In genomic region chr6:161254126-161254753, GRCh38 we compare ENCODE assay signal across 1 cellular context.
TF ChIP-seq lines count a peak whose summit lies in the region.

No MANE protein-coding gene starts in this region.

TF ChIP-seq in K562, 482 proteins besides CTCF, POLR2A, EP300 and RAD21 (continued from another document and continues in another):
- TF ChIP-seq ARID4B (CRISPR knock-in tag; IDR thresholded peaks at IDR 0.05): no peak
- no peak for TF ChIP-seq BHLHE40 (IDR thresholded peaks at IDR 0.05; ENCODE audit: low read length)
- no peak for TF ChIP-seq RHOXF2B (CRISPR knock-in tag; conservative IDR thresholded peaks at IDR 0.05)
- no peak; the same call in 1 of the 2 replicates for TF ChIP-seq DNMT1 (IDR thresholded peaks at IDR 0.05)
- TF ChIP-seq SUPT5H (IDR thresholded peaks at IDR 0.05): no peak
- no peak for TF ChIP-seq MXD1 (CRISPR knock-in tag; IDR thresholded peaks at IDR 0.05; ENCODE audit: borderline replicate concordance, poor library complexity, severe bottlenecking)
- TF ChIP-seq CHD2 (IDR thresholded peaks at IDR 0.05; ENCODE audit: low read depth, low read length): no peak
- no peak for TF ChIP-seq AFF4 (CRISPR knock-in tag; IDR thresholded peaks at IDR 0.05)
- TF ChIP-seq BRF1 (IDR thresholded peaks at IDR 0.05; ENCODE audit: borderline replicate concordance, extremely low read depth, insufficient read length): no peak
- no peak for TF ChIP-seq SFPQ (IDR thresholded peaks at IDR 0.05; ENCODE audit: low read depth, low read length)
- TF ChIP-seq SP2 (IDR thresholded peaks at IDR 0.05; ENCODE audit: extremely low read depth, low read depth, low read length, poor library complexity, severe bottlenecking): no peak
- TF ChIP-seq EZH2 (IDR thresholded peaks at IDR 0.05; ENCODE audit: borderline replicate concordance, low read depth, low read length): no peak
- TF ChIP-seq GABPB1 (CRISPR knock-in tag; IDR thresholded peaks at IDR 0.05): no peak
- TF ChIP-seq NKRF (IDR thresholded peaks at IDR 0.05; ENCODE audit: borderline replicate concordance): no peak
- TF ChIP-seq TRIM28 (IDR thresholded peaks at IDR 0.05): no peak
- no peak for TF ChIP-seq ELF1 (tag; IDR thresholded peaks at IDR 0.05)
- no peak for TF ChIP-seq ESRRA (IDR thresholded peaks at IDR 0.05; ENCODE audit: borderline replicate concordance, low read depth)
- no peak for TF ChIP-seq HNRNPK (IDR thresholded peaks at IDR 0.05; ENCODE audit: low read depth, low read length, poor library complexity, severe bottlenecking)
- no peak for TF ChIP-seq TFAP4 (CRISPR knock-in tag; IDR thresholded peaks at IDR 0.05; ENCODE audit: borderline replicate concordance)
- TF ChIP-seq SAFB (IDR thresholded peaks at IDR 0.05; ENCODE audit: borderline replicate concordance, low read depth, low read length): no peak
- no peak for TF ChIP-seq LARP7 (IDR thresholded peaks at IDR 0.05)
- TF ChIP-seq PTRF (tag; IDR thresholded peaks at IDR 0.05): no peak
- TF ChIP-seq KDM2B (CRISPR knock-in tag; IDR thresholded peaks at IDR 0.05): no peak
- TF ChIP-seq MAZ (CRISPR knock-in tag; conservative IDR thresholded peaks at IDR 0.05 in 1 of 2, IDR thresholded peaks at IDR 0.05 in 1 of 2): 0 out of 4 replicates have a peak, but pooled peaks have one; percentile 4 to 29
- no peak for TF ChIP-seq C11orf30 (IDR thresholded peaks at IDR 0.05; ENCODE audit: low read depth)
- TF ChIP-seq ZNF511 (CRISPR knock-in tag; IDR thresholded peaks at IDR 0.05): no peak
- no peak for TF ChIP-seq ZBTB11 (CRISPR knock-in tag; IDR thresholded peaks at IDR 0.05)
- no peak for TF ChIP-seq FOXJ3 (CRISPR knock-in tag; IDR thresholded peaks at IDR 0.05)
- no peak for TF ChIP-seq ZNF445 (CRISPR knock-in tag; IDR thresholded peaks at IDR 0.05; ENCODE audit: low read depth)
- no peak for TF ChIP-seq YBX1 (IDR thresholded peaks at IDR 0.05)
- no peak for TF ChIP-seq ZBED1 (IDR thresholded peaks at IDR 0.05)
- no peak for TF ChIP-seq HES1 (IDR thresholded peaks at IDR 0.05; ENCODE audit: low read depth)
- no peak for TF ChIP-seq ZNF707 (CRISPR knock-in tag; conservative IDR thresholded peaks at IDR 0.05)
- TF ChIP-seq ZNF395 (CRISPR knock-in tag; IDR thresholded peaks at IDR 0.05): no peak
- TF ChIP-seq CEBPG (CRISPR knock-in tag; IDR thresholded peaks at IDR 0.05): peak; percentile 58; the same call in 1 of the 2 replicates
- peak in 1 of 2 experiments; percentile 75; a peak in 2 of 4 replicates for TF ChIP-seq CEBPG (tag; conservative IDR thresholded peaks at IDR 0.05 in 1 of 2, IDR thresholded peaks at IDR 0.05 in 1 of 2)
- no peak for TF ChIP-seq EGR1 (conservative IDR thresholded peaks at IDR 0.05)
- TF ChIP-seq ZC3H8 (IDR thresholded peaks at IDR 0.05): no peak
- no peak for TF ChIP-seq MTA3 (IDR thresholded peaks at IDR 0.05; ENCODE audit: borderline replicate concordance)
